ENCODE assay signal across 1 cellular context in genomic region chr3:168081171-168081771, GRCh38.
TF ChIP-seq lines count a peak whose summit lies in the region.

No MANE protein-coding gene starts in this region.

TF ChIP-seq in SK-N-SH treated with all-trans-retinoic acid at 6 μM for 48 hours, 23 proteins besides CTCF, POLR2A, EP300 and RAD21 (continued from another document):
- TF ChIP-seq CREB5 (CRISPR knock-in tag; IDR thresholded peaks at IDR 0.05; ENCODE audit: low read depth) (no peak), TSHZ2 (CRISPR knock-in tag; IDR thresholded peaks at IDR 0.05) (no peak), OSR1 (CRISPR knock-in tag; IDR thresholded peaks at IDR 0.05) (no peak), ARNTL (CRISPR knock-in tag; IDR thresholded peaks at IDR 0.05; ENCODE audit: borderline replicate concordance, low read depth) (no peak), CSRNP3 (CRISPR knock-in tag; IDR thresholded peaks at IDR 0.05) (no peak), RARB (CRISPR knock-in tag; IDR thresholded peaks at IDR 0.05) (no peak), BACH2 (CRISPR knock-in tag; IDR thresholded peaks at IDR 0.05; ENCODE audit: borderline replicate concordance) (no peak)
TF ChIP-seq in SK-N-SH treated with all-trans-retinoic acid at 6 μM for 48 hours: peak in this region for 0.
